ENCODE assay signal across 1 cellular context in the genomic region with DNA sequence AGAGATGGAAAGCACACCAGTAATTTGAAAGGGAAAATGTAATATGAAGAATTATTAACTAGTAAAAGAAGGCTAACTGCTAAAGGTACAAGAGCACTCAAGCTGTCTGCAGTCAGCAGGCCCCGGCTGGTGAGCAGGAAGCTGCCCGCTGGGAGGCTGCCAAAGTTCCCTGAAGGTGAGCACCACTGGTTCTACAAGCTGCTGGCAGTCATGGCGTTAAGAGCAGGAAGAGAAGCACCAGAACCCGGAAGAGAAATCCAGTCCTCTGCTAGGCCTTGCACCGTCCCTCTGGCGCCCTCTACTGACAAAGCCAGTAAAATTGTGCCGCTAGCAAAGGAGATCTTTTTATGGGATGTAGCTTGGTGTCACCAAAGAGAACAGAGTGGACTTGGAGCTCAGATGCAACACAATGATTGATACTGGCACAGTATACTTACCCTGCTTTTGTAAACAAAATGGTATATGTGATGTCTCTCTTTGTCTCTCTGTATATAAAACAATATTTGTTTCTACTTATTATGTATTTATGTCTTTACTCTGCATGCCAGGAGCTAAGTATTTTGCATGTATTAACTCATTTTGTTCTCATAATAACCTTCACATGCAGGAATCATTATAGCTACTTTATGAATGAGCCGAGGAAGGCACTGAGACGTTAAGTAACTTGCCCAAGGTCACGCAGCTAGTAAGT.
TF ChIP-seq lines count a peak whose summit lies in the region.

No MANE protein-coding gene starts in this region.

TF ChIP-seq in K562, 482 proteins besides CTCF, POLR2A, EP300 and RAD21 (continued from another document and continues in another):
- TF ChIP-seq, protein P1, sequence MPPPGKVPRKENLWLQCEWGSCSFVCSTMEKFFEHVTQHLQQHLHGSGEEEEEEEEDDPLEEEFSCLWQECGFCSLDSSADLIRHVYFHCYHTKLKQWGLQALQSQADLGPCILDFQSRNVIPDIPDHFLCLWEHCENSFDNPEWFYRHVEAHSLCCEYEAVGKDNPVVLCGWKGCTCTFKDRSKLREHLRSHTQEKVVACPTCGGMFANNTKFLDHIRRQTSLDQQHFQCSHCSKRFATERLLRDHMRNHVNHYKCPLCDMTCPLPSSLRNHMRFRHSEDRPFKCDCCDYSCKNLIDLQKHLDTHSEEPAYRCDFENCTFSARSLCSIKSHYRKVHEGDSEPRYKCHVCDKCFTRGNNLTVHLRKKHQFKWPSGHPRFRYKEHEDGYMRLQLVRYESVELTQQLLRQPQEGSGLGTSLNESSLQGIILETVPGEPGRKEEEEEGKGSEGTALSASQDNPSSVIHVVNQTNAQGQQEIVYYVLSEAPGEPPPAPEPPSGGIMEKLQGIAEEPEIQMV (tag; conservative IDR thresholded peaks at IDR 0.05; ENCODE audit: low read depth): 0 out of 2 replicates have a peak, but pooled peaks have one; percentile 38
- TF ChIP-seq ARNT (IDR thresholded peaks at IDR 0.05) (no peak), ELF2 (CRISPR knock-in tag; IDR thresholded peaks at IDR 0.05) (peak; percentile 75; the same call in 1 of the 2 replicates), POU5F1 (IDR thresholded peaks at IDR 0.05; ENCODE audit: borderline replicate concordance, low read depth, low read length, partially characterized antibody) (no peak), CC2D1A (IDR thresholded peaks at IDR 0.05) (peak; percentile 83), RFX5 (IDR thresholded peaks at IDR 0.05; ENCODE audit: low read depth, low read length) (no peak), CBX2 (IDR thresholded peaks at IDR 0.05; ENCODE audit: insufficient read depth, low read length, poor library complexity, severe bottlenecking) (no peak), ETV5 (CRISPR knock-in tag; IDR thresholded peaks at IDR 0.05; ENCODE audit: low read depth) (no peak; the same call in 1 of the 2 replicates), ZNF121 (CRISPR knock-in tag; conservative IDR thresholded peaks at IDR 0.05) (no peak), NONO (IDR thresholded peaks at IDR 0.05; ENCODE audit: low read depth in 2 of 2, low read length in 1 of 2) (no peak), SRF (CRISPR knock-in tag; IDR thresholded peaks at IDR 0.05) (no peak), PRPF4 (IDR thresholded peaks at IDR 0.05; ENCODE audit: insufficient read depth, low read depth, low read length, poor library complexity, severe bottlenecking) (no peak), NR3C1 (CRISPR knock-in tag; IDR thresholded peaks at IDR 0.05) (no peak), ZSCAN29 (IDR thresholded peaks at IDR 0.05) (no peak), PURB (CRISPR knock-in tag; IDR thresholded peaks at IDR 0.05; ENCODE audit: low read depth) (no peak), POLR3A (IDR thresholded peaks at IDR 0.05; ENCODE audit: borderline replicate concordance, extremely low read depth, insufficient read depth, insufficient read length) (no peak), PRMT5 (CRISPR knock-in tag; IDR thresholded peaks at IDR 0.05) (no peak), SMARCE1 (IDR thresholded peaks at IDR 0.05) (no peak), NFIC (IDR thresholded peaks at IDR 0.05) (peak; percentile 58), YY1 (IDR thresholded peaks at IDR 0.05; ENCODE audit: borderline replicate concordance in 1 of 3, control insufficient read depth in 1 of 3, extremely low read depth in 1 of 3, insufficient read depth in 3 of 3, insufficient read length in 1 of 3, insufficient replicate concordance in 2 of 3, low read depth in 1 of 3, low read length in 2 of 3) (peak in 2 of 3 experiments; percentile 76 to 86), EP400 (IDR thresholded peaks at IDR 0.05) (peak; percentile 44; the same call in 1 of the 2 replicates), WHSC1 (IDR thresholded peaks at IDR 0.05; ENCODE audit: low read length) (no peak), JUND (IDR thresholded peaks at IDR 0.05; ENCODE audit: borderline replicate concordance, low read depth, low read length) (0 out of 2 replicates have a peak, but pooled peaks have one; percentile 57), JUND (tag; IDR thresholded peaks at IDR 0.05; ENCODE audit: borderline replicate concordance, low read depth, low read length) (peak; percentile 51; the same call in 2 of the 3 replicates), NCOA1 (IDR thresholded peaks at IDR 0.05; ENCODE audit: low read depth) (no peak), MIER1 (IDR thresholded peaks at IDR 0.05; ENCODE audit: low read depth) (no peak), CHD1 (IDR thresholded peaks at IDR 0.05; ENCODE audit: low read length) (no peak), HNRNPK (IDR thresholded peaks at IDR 0.05; ENCODE audit: low read depth, low read length, poor library complexity, severe bottlenecking) (no peak), NFE2L1 (tag; IDR thresholded peaks at IDR 0.05; ENCODE audit: borderline replicate concordance, low read depth) (no peak), TGIF2 (CRISPR knock-in tag; IDR thresholded peaks at IDR 0.05) (no peak), ZNF324 (CRISPR knock-in tag; IDR thresholded peaks at IDR 0.05) (no peak), SMC3 (conservative IDR thresholded peaks at IDR 0.05; ENCODE audit: insufficient read depth, low read depth, low read length) (peak; percentile 59), DACH1 (IDR thresholded peaks at IDR 0.05; ENCODE audit: partially characterized antibody) (no peak), KLF10 (CRISPR knock-in tag; IDR thresholded peaks at IDR 0.05) (no peak), EHMT2 (IDR thresholded peaks at IDR 0.05) (peak; percentile 81), ZNF707 (CRISPR knock-in tag; conservative IDR thresholded peaks at IDR 0.05) (no peak), CREM (IDR thresholded peaks at IDR 0.05; ENCODE audit: low read depth) (0 out of 2 replicates have a peak, but pooled peaks have one; percentile 42), NFRKB (IDR thresholded peaks at IDR 0.05; ENCODE audit: low read depth) (peak; percentile 93), FOXK2 (conservative IDR thresholded peaks at IDR 0.05 in 1 of 2, IDR thresholded peaks at IDR 0.05 in 1 of 2; ENCODE audit: low read depth in 2 of 2) (0 out of 4 replicates have a peak, but pooled peaks of 1 of the 2 experiments have one; percentile 47), PHB (CRISPR knock-in tag; IDR thresholded peaks at IDR 0.05) (no peak), ZBTB17 (CRISPR knock-in tag; IDR thresholded peaks at IDR 0.05) (no peak), FOXJ3 (CRISPR knock-in tag; IDR thresholded peaks at IDR 0.05) (no peak), MAZ (CRISPR knock-in tag; conservative IDR thresholded peaks at IDR 0.05 in 1 of 2, IDR thresholded peaks at IDR 0.05 in 1 of 2) (0 out of 4 replicates have a peak, but pooled peaks have one; percentile 35 to 46), KAT2B (IDR thresholded peaks at IDR 0.05; ENCODE audit: low read depth, low read length) (no peak), ZNF507 (tag; conservative IDR thresholded peaks at IDR 0.05) (no peak)
- TF ChIP-seq, protein P2, sequence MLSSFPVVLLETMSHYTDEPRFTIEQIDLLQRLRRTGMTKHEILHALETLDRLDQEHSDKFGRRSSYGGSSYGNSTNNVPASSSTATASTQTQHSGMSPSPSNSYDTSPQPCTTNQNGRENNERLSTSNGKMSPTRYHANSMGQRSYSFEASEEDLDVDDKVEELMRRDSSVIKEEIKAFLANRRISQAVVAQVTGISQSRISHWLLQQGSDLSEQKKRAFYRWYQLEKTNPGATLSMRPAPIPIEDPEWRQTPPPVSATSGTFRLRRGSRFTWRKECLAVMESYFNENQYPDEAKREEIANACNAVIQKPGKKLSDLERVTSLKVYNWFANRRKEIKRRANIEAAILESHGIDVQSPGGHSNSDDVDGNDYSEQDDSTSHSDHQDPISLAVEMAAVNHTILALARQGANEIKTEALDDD (IDR thresholded peaks at IDR 0.05): peak; percentile 43; the same call in 1 of the 2 replicates
- TF ChIP-seq, protein P3, sequence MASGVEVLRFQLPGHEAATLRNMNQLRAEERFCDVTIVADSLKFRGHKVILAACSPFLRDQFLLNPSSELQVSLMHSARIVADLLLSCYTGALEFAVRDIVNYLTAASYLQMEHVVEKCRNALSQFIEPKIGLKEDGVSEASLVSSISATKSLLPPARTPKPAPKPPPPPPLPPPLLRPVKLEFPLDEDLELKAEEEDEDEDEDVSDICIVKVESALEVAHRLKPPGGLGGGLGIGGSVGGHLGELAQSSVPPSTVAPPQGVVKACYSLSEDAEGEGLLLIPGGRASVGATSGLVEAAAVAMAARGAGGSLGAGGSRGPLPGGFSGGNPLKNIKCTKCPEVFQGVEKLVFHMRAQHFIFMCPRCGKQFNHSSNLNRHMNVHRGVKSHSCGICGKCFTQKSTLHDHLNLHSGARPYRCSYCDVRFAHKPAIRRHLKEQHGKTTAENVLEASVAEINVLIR (CRISPR knock-in tag; IDR thresholded peaks at IDR 0.05): no peak
- TF ChIP-seq, protein P4, sequence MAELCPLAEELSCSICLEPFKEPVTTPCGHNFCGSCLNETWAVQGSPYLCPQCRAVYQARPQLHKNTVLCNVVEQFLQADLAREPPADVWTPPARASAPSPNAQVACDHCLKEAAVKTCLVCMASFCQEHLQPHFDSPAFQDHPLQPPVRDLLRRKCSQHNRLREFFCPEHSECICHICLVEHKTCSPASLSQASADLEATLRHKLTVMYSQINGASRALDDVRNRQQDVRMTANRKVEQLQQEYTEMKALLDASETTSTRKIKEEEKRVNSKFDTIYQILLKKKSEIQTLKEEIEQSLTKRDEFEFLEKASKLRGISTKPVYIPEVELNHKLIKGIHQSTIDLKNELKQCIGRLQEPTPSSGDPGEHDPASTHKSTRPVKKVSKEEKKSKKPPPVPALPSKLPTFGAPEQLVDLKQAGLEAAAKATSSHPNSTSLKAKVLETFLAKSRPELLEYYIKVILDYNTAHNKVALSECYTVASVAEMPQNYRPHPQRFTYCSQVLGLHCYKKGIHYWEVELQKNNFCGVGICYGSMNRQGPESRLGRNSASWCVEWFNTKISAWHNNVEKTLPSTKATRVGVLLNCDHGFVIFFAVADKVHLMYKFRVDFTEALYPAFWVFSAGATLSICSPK (IDR thresholded peaks at IDR 0.05; ENCODE audit: borderline replicate concordance): no peak
- TF ChIP-seq, protein P5, sequence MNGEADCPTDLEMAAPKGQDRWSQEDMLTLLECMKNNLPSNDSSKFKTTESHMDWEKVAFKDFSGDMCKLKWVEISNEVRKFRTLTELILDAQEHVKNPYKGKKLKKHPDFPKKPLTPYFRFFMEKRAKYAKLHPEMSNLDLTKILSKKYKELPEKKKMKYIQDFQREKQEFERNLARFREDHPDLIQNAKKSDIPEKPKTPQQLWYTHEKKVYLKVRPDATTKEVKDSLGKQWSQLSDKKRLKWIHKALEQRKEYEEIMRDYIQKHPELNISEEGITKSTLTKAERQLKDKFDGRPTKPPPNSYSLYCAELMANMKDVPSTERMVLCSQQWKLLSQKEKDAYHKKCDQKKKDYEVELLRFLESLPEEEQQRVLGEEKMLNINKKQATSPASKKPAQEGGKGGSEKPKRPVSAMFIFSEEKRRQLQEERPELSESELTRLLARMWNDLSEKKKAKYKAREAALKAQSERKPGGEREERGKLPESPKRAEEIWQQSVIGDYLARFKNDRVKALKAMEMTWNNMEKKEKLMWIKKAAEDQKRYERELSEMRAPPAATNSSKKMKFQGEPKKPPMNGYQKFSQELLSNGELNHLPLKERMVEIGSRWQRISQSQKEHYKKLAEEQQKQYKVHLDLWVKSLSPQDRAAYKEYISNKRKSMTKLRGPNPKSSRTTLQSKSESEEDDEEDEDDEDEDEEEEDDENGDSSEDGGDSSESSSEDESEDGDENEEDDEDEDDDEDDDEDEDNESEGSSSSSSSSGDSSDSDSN (IDR thresholded peaks at IDR 0.05; ENCODE audit: borderline replicate concordance in 1 of 2, low read depth in 2 of 2, low read length in 2 of 2): peak in 1 of 2 experiments; percentile 65; a peak in 1 of 4 replicates
- TF ChIP-seq, protein P6, sequence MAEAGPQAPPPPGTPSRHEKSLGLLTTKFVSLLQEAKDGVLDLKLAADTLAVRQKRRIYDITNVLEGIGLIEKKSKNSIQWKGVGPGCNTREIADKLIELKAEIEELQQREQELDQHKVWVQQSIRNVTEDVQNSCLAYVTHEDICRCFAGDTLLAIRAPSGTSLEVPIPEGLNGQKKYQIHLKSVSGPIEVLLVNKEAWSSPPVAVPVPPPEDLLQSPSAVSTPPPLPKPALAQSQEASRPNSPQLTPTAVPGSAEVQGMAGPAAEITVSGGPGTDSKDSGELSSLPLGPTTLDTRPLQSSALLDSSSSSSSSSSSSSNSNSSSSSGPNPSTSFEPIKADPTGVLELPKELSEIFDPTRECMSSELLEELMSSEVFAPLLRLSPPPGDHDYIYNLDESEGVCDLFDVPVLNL (CRISPR knock-in tag; IDR thresholded peaks at IDR 0.05; ENCODE audit: low read depth): no peak
- TF ChIP-seq, protein P7, sequence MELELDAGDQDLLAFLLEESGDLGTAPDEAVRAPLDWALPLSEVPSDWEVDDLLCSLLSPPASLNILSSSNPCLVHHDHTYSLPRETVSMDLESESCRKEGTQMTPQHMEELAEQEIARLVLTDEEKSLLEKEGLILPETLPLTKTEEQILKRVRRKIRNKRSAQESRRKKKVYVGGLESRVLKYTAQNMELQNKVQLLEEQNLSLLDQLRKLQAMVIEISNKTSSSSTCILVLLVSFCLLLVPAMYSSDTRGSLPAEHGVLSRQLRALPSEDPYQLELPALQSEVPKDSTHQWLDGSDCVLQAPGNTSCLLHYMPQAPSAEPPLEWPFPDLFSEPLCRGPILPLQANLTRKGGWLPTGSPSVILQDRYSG (tag; conservative IDR thresholded peaks at IDR 0.05; ENCODE audit: low read depth): peak; percentile 47; the same call in 1 of the 2 replicates
- TF ChIP-seq, protein P8, sequence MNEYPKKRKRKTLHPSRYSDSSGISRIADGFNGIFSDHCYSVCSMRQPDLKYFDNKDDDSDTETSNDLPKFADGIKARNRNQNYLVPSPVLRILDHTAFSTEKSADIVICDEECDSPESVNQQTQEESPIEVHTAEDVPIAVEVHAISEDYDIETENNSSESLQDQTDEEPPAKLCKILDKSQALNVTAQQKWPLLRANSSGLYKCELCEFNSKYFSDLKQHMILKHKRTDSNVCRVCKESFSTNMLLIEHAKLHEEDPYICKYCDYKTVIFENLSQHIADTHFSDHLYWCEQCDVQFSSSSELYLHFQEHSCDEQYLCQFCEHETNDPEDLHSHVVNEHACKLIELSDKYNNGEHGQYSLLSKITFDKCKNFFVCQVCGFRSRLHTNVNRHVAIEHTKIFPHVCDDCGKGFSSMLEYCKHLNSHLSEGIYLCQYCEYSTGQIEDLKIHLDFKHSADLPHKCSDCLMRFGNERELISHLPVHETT (CRISPR knock-in tag; conservative IDR thresholded peaks at IDR 0.05 in 1 of 2, IDR thresholded peaks at IDR 0.05 in 1 of 2): peak in 1 of 2 experiments; percentile 60; a peak in 2 of 4 replicates
- TF ChIP-seq, protein P9, sequence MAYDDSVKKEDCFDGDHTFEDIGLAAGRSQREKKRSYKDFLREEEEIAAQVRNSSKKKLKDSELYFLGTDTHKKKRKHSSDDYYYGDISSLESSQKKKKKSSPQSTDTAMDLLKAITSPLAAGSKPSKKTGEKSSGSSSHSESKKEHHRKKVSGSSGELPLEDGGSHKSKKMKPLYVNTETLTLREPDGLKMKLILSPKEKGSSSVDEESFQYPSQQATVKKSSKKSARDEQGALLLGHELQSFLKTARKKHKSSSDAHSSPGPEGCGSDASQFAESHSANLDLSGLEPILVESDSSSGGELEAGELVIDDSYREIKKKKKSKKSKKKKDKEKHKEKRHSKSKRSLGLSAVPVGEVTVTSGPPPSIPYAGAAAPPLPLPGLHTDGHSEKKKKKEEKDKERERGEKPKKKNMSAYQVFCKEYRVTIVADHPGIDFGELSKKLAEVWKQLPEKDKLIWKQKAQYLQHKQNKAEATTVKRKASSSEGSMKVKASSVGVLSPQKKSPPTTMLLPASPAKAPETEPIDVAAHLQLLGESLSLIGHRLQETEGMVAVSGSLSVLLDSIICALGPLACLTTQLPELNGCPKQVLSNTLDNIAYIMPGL (CRISPR knock-in tag; IDR thresholded peaks at IDR 0.05): no peak
